15 cellular contexts compared by ENCODE assay signal in the genomic region with DNA sequence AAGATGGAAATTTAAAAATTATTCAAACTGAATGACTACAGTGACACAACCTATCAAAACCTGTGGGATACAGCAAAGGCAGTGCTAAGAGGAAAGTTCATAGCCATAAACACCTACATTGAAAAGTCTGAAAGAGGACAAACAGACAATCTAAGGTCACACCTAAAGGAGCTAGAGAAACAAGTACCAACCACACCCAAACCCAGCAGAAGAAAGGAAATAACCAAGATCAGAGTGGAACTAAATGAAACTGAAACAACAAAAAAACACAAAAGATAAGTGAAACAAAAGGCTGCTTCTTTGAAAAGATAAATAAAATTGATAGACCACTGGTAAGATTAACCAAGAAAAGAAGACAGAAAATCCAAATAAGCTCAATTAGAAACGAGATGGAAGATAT.
DNase-seq lines count a peak whose midpoint lies in the region; ATAC-seq and TF ChIP-seq lines count a peak whose summit lies in the region.
"Had no signal": no experiment of that assay in that cellular context is flagged by ENCODE, and none has a peak within 500 bp of the region (broad histone marks: within the 10 kb centered on the region; RNA-seq: fewer than 3 reads in every experiment).

No MANE protein-coding gene starts in this region.

- no peak for TF ChIP-seq CTCF in OCI-LY7 (conservative IDR thresholded peaks at IDR 0.05; ENCODE audit: low read length)

- DNase-seq in activated CD4-positive, alpha-beta T cell treated with anti-CD3 and anti-CD28 coated beads, Interleukin-2, amount 10 ng/mL, durations not matched to agents 24 days and 14 days: no peak
- no peak for DNase-seq in activated CD4-positive, alpha-beta T cell treated with anti-CD3 and anti-CD28 coated beads, Interleukin-2, amount 50 U/mL, for 48 hours
- no peak for DNase-seq in OCI-LY7 (ENCODE audit: low spot score)
- DNase-seq in memory B cell (ENCODE audit: low spot score in 2 of 2): no peak
- DNase-seq in posterior vena cava (ENCODE audit: low spot score): no peak
- DNase-seq in GM19240 (ENCODE audit: insufficient read length, low spot score): no peak
- DNase-seq in amniotic stem cell (lab: John Stamatoyannopoulos, UW): no peak
- DNase-seq: 8988T, AML-193, HCEC 1CT, HFFc6, IMR-90 had no signal

- no peaks in the 10 kb centered on the region for H3K36me3 ChIP-seq in OCI-LY7 (ENCODE audit: insufficient read depth, low read length)
- H3K36me3 ChIP-seq: BLaER1 treated with 17β-estradiol and CSF1 and Interleukin-3, amounts not matched to agents 10 nM and 100 nM had no signal

- peaks cover 10% of the 10 kb centered on the region for H3K9me3 Mint-ChIP-seq in activated CD4-positive, alpha-beta T cell treated with anti-CD3 and anti-CD28 coated beads, Interleukin-2, amount 10 ng/mL, durations not matched to agents 24 days and 14 days
- peaks cover 13% of the 10 kb centered on the region for H3K9me3 Mint-ChIP-seq in memory B cell

- H3K4me2 ChIP-seq in OCI-LY7 (ENCODE audit: low read length): no peak overlapping the region
- H3K4me2 ChIP-seq: BLaER1 treated with 17β-estradiol and CSF1 and Interleukin-3, amounts not matched to agents 10 nM and 100 nM had no signal

- H3K79me2 ChIP-seq in OCI-LY7 (ENCODE audit: insufficient read depth, low read depth, low read length): no peaks in the 10 kb centered on the region

- H3K9me3 ChIP-seq in OCI-LY7 (ENCODE audit: low read length): no peaks in the 10 kb centered on the region; the same call in 1 of the 2 replicates
- H3K9me3 ChIP-seq: BLaER1 treated with 17β-estradiol and CSF1 and Interleukin-3, amounts not matched to agents 10 nM and 100 nM had no signal

- H3K4me3 ChIP-seq in OCI-LY7 (ENCODE audit: low read depth, low read length, poor library complexity, severe bottlenecking): no peak overlapping the region
- H3K4me3 ChIP-seq: BLaER1 treated with 17β-estradiol and CSF1 and Interleukin-3, amounts not matched to agents 10 nM and 100 nM had no signal

- H3K9me2 ChIP-seq in OCI-LY7 (ENCODE audit: insufficient read depth, low read length): no peaks in the 10 kb centered on the region

- CTCF ChIA-PET in OCI-LY7 (lab: Charles Lee; ENCODE audit: unreplicated experiment): no interaction called here

- no peaks in the 10 kb centered on the region for H3K27me3 Mint-ChIP-seq in activated CD4-positive, alpha-beta T cell treated with anti-CD3 and anti-CD28 coated beads, Interleukin-2, amount 10 ng/mL, durations not matched to agents 24 days and 14 days
- no peaks in the 10 kb centered on the region for H3K27me3 Mint-ChIP-seq in memory B cell
- H3K27me3 Mint-ChIP-seq: CD4-positive, CD25-positive, alpha-beta regulatory T cell had no signal

- ATAC-seq in GM18867 (IDR thresholded peaks at IDR 0.05; ENCODE audit: unreplicated experiment) (peak; percentile 63), memory B cell (ENCODE audit: low read depth) (no peak)

- H3K27ac ChIP-seq in OCI-LY7 (ENCODE audit: low read depth, low read length, poor library complexity, severe bottlenecking): no peak overlapping the region
- H3K27ac ChIP-seq: BLaER1 treated with 17β-estradiol and CSF1 and Interleukin-3, amounts not matched to agents 10 nM and 100 nM had no signal

- BruUV-seq in OCI-LY7 (replicated peaks; lab: Mats Ljungman, UMichigan): no TSS peak

- peaks cover 11% of the 10 kb centered on the region for H3K4me1 Mint-ChIP-seq in activated CD4-positive, alpha-beta T cell treated with anti-CD3 and anti-CD28 coated beads, Interleukin-2, amount 10 ng/mL, durations not matched to agents 24 days and 14 days
- H3K4me1 Mint-ChIP-seq in memory B cell: peaks cover 7% of the 10 kb centered on the region
- H3K4me1 Mint-ChIP-seq: CD4-positive, CD25-positive, alpha-beta regulatory T cell had no signal

- peaks cover 3% of the 10 kb centered on the region for H3K36me3 Mint-ChIP-seq in activated CD4-positive, alpha-beta T cell treated with anti-CD3 and anti-CD28 coated beads, Interleukin-2, amount 10 ng/mL, durations not matched to agents 24 days and 14 days (ENCODE audit: low read depth)
- H3K36me3 Mint-ChIP-seq in memory B cell: peaks cover 4% of the 10 kb centered on the region
- H3K36me3 Mint-ChIP-seq: CD4-positive, CD25-positive, alpha-beta regulatory T cell had no signal

- no peaks in the 10 kb centered on the region for H3K4me1 ChIP-seq in OCI-LY7 (ENCODE audit: insufficient read depth, low read length, poor library complexity, severe bottlenecking)
- H3K4me1 ChIP-seq: BLaER1 treated with 17β-estradiol and CSF1 and Interleukin-3, amounts not matched to agents 10 nM and 100 nM had no signal

- intact Hi-C loops in activated CD4-positive, alpha-beta T cell treated with anti-CD3 and anti-CD28 coated beads, Interleukin-2, amount 10 ng/mL, durations not matched to agents 24 days and 14 days (cut with micrococcal nuclease): no loop called here
- intact Hi-C loops in OCI-LY7 (cut with micrococcal nuclease; ENCODE audit: unreplicated experiment): no loop called here
- intact Hi-C loops in posterior vena cava (cut with DNase I): no loop called here

- POLR2A ChIA-PET in OCI-LY7 (lab: Charles Lee): interaction anchor here (0.7 to 0.9 kb wide), 4 partner anchors 11 to 122 kb away, joined by 3 read pairs; no protein-coding TSS in a partner anchor

- peak overlapping the region; percentile 22 for H3K27ac Mint-ChIP-seq in activated CD4-positive, alpha-beta T cell treated with anti-CD3 and anti-CD28 coated beads, Interleukin-2, amount 10 ng/mL, durations not matched to agents 24 days and 14 days
- peak overlapping the region; percentile 78 for H3K27ac Mint-ChIP-seq in memory B cell
- H3K27ac Mint-ChIP-seq: CD4-positive, CD25-positive, alpha-beta regulatory T cell; HFFc6 had no signal

- no peaks in the 10 kb centered on the region for H4K20me1 ChIP-seq in OCI-LY7 (ENCODE audit: insufficient read depth, low read length)
- H4K20me1 ChIP-seq: BLaER1 treated with 17β-estradiol and CSF1 and Interleukin-3, amounts not matched to agents 10 nM and 100 nM had no signal

- peak overlapping the region; percentile 37 for H2AFZ ChIP-seq in OCI-LY7 (ENCODE audit: low read length)

- peak overlapping the region; percentile 60 for H3K4me3 Mint-ChIP-seq in activated CD4-positive, alpha-beta T cell treated with anti-CD3 and anti-CD28 coated beads, Interleukin-2, amount 10 ng/mL, durations not matched to agents 24 days and 14 days
- peak overlapping the region; percentile 36 for H3K4me3 Mint-ChIP-seq in memory B cell
- H3K4me3 Mint-ChIP-seq: CD4-positive, CD25-positive, alpha-beta regulatory T cell; HFFc6 had no signal
